7 cellular contexts compared by ENCODE assay signal in the genomic region with DNA sequence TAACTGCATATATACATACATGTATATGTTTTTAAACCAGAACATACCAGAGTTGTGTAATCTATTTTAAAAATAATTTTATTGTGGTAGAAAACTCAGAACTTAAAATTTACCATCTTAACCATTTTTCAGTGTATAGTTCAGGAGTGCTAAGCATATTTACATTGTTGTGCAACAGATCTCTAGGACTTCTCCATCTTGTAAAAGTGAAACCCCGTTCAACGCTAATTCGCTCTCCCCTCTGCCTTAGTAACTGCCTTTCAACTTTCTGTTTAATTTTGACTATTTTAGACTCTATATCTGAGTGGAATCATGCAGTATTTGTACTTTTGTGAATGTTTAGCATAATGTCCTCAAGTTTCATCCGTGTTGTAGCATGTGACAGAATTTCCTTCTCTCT. TPM values are rescaled to one million over a fixed set of nuclear protein-coding genes. Genes with fewer than 3 reads are reported as not detected.
DNase-seq lines count a peak whose midpoint lies in the region; ATAC-seq and TF ChIP-seq lines count a peak whose summit lies in the region.

No MANE protein-coding gene starts in this region.

- H3F3A ChIP-seq in smooth muscle cell (ENCODE audit: low read depth) = peaks cover 5% of the 10 kb centered on the region

- peak; percentile 61 for ATAC-seq in GM19467 (IDR thresholded peaks at IDR 0.05; ENCODE audit: unreplicated experiment)
- peak; percentile 57 for ATAC-seq in HG03135 (IDR thresholded peaks at IDR 0.05; ENCODE audit: unreplicated experiment)
- ATAC-seq in activated naive CD8-positive, alpha-beta T cell treated with anti-CD3 and anti-CD28 coated beads, Interleukin-2, amount 10 ng/mL, durations not matched to agents 7 days and 5 days (ENCODE audit: low read depth) = no peak
- no peak for ATAC-seq in GM21825 (IDR thresholded peaks at IDR 0.05; ENCODE audit: unreplicated experiment)

- POLR2A ChIA-PET in activated naive CD8-positive, alpha-beta T cell treated with anti-CD3 and anti-CD28 coated beads, Interleukin-2, amount 10 ng/mL, durations not matched to agents 7 days and 5 days (lab: Charles Lee) = no interaction called here

- no peaks in the 10 kb centered on the region for H3K36me3 ChIP-seq in smooth muscle cell (ENCODE audit: low read depth)

- no peaks in the 10 kb centered on the region for H4K20me1 ChIP-seq in smooth muscle cell (ENCODE audit: low read depth)

- H3K4me2 ChIP-seq in smooth muscle cell = peak overlapping the region; percentile 89

- H3K4me3 Mint-ChIP-seq in activated naive CD8-positive, alpha-beta T cell treated with anti-CD3 and anti-CD28 coated beads, Interleukin-2, amount 10 ng/mL, durations not matched to agents 7 days and 5 days = peak overlapping the region; percentile 72

- H3K9me3 ChIP-seq in smooth muscle cell (replicated peaks; ENCODE audit: low read depth) = no peaks in the 10 kb centered on the region

- H3K4me1 ChIP-seq in smooth muscle cell (ENCODE audit: low read depth) = peaks cover 19% of the 10 kb centered on the region

- peaks cover 20% of the 10 kb centered on the region for H3K27me3 Mint-ChIP-seq in activated naive CD8-positive, alpha-beta T cell treated with anti-CD3 and anti-CD28 coated beads, Interleukin-2, amount 10 ng/mL, durations not matched to agents 7 days and 5 days

- DNase-seq in activated naive CD8-positive, alpha-beta T cell treated with anti-CD3 and anti-CD28 coated beads, Interleukin-2, amount 10 ng/mL, durations not matched to agents 7 days and 5 days = no peak
- DNase-seq in smooth muscle cell (lab: John Stamatoyannopoulos, UW; ENCODE audit: unreplicated experiment) (no peak), NCI-H2107 (lab: John Stamatoyannopoulos, UW) (no peak)
- no peak for DNase-seq in effector CD8-positive, alpha-beta T cell (lab: John Stamatoyannopoulos, UW)

- no peaks in the 10 kb centered on the region for H3K27me3 ChIP-seq in smooth muscle cell (ENCODE audit: low read depth)

- H3K4me1 Mint-ChIP-seq in activated naive CD8-positive, alpha-beta T cell treated with anti-CD3 and anti-CD28 coated beads, Interleukin-2, amount 10 ng/mL, durations not matched to agents 7 days and 5 days = peaks cover 27% of the 10 kb centered on the region

- H3K4me3 ChIP-seq in smooth muscle cell = peak overlapping the region; percentile 49

- TF ChIP-seq CTCF in smooth muscle cell (IDR thresholded peaks at IDR 0.05; ENCODE audit: borderline replicate concordance, insufficient read depth, poor library complexity, severe bottlenecking) = no peak

- 83% methylated on average over 4 of the region's 4 CpGs for WGBS in smooth muscle cell (ENCODE audit: low lambda C conversion rate)

- no peak overlapping the region for H3K27ac Mint-ChIP-seq in activated naive CD8-positive, alpha-beta T cell treated with anti-CD3 and anti-CD28 coated beads, Interleukin-2, amount 10 ng/mL, durations not matched to agents 7 days and 5 days

- no peaks in the 10 kb centered on the region for H3K79me2 ChIP-seq in smooth muscle cell (ENCODE audit: low read depth)

- H3K9ac ChIP-seq in smooth muscle cell (ENCODE audit: low read depth) = no peak overlapping the region

- peaks cover 3% of the 10 kb centered on the region for H3K36me3 Mint-ChIP-seq in activated naive CD8-positive, alpha-beta T cell treated with anti-CD3 and anti-CD28 coated beads, Interleukin-2, amount 10 ng/mL, durations not matched to agents 7 days and 5 days

- H2AFZ ChIP-seq in smooth muscle cell (ENCODE audit: low read depth) = no peak overlapping the region

- H3K27ac ChIP-seq in smooth muscle cell (ENCODE audit: low read depth) = peak overlapping the region; percentile 96

- no peaks in the 10 kb centered on the region for H3K9me3 Mint-ChIP-seq in activated naive CD8-positive, alpha-beta T cell treated with anti-CD3 and anti-CD28 coated beads, Interleukin-2, amount 10 ng/mL, durations not matched to agents 7 days and 5 days

RNA-seq across cellular contexts. Expression of gene SSR3, which starts 51.8 kb away (rescaled TPM):
- 100 to 1,000 TPM; 113 to 118 TPM for total RNA-seq in activated naive CD8-positive, alpha-beta T cell treated with anti-CD3 and anti-CD28 coated beads, Interleukin-2, amount 10 ng/mL, durations not matched to agents 7 days and 5 days
- 325 and 386 TPM in 2 replicates for total RNA-seq in smooth muscle cell
- 337 and 370 TPM in 2 replicates for polyA plus RNA-seq in smooth muscle cell

Comparison
In these comparisons a context has a peak if more than half of its experiments do, and no peak if none do; other contexts are left out.
1. ATAC-seq: peak in GM19467 (single experiment) and HG03135 (single experiment); none in activated naive CD8-positive, alpha-beta T cell treated with anti-CD3 and anti-CD28 coated beads, Interleukin-2, amount 10 ng/mL, durations not matched to agents 7 days and 5 days (single experiment) and GM21825 (single experiment).